Comparison of ENCODE assay signal across 1 cellular context in genomic region chr5:142600611-142601360, GRCh38.
TF ChIP-seq lines count a peak whose summit lies in the region.

No MANE protein-coding gene starts in this region.

TF ChIP-seq in HCT116, 20 proteins besides CTCF, POLR2A, EP300 and RAD21 (continued from another document):
- TF ChIP-seq, protein P1, sequence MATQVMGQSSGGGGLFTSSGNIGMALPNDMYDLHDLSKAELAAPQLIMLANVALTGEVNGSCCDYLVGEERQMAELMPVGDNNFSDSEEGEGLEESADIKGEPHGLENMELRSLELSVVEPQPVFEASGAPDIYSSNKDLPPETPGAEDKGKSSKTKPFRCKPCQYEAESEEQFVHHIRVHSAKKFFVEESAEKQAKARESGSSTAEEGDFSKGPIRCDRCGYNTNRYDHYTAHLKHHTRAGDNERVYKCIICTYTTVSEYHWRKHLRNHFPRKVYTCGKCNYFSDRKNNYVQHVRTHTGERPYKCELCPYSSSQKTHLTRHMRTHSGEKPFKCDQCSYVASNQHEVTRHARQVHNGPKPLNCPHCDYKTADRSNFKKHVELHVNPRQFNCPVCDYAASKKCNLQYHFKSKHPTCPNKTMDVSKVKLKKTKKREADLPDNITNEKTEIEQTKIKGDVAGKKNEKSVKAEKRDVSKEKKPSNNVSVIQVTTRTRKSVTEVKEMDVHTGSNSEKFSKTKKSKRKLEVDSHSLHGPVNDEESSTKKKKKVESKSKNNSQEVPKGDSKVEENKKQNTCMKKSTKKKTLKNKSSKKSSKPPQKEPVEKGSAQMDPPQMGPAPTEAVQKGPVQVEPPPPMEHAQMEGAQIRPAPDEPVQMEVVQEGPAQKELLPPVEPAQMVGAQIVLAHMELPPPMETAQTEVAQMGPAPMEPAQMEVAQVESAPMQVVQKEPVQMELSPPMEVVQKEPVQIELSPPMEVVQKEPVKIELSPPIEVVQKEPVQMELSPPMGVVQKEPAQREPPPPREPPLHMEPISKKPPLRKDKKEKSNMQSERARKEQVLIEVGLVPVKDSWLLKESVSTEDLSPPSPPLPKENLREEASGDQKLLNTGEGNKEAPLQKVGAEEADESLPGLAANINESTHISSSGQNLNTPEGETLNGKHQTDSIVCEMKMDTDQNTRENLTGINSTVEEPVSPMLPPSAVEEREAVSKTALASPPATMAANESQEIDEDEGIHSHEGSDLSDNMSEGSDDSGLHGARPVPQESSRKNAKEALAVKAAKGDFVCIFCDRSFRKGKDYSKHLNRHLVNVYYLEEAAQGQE (IDR thresholded peaks at IDR 0.05; ENCODE audit: low read depth), result no peak
- TF ChIP-seq ATF3 (IDR thresholded peaks at IDR 0.05), result no peak
- no peak for TF ChIP-seq EGR1 (IDR thresholded peaks at IDR 0.05; ENCODE audit: low read depth)
- no peak for TF ChIP-seq ZNF274 (IDR thresholded peaks at IDR 0.05; ENCODE audit: low read depth, low read length)
- TF ChIP-seq SP1 (IDR thresholded peaks at IDR 0.05; ENCODE audit: low read depth), result no peak
- no peak for TF ChIP-seq CBX3 (IDR thresholded peaks at IDR 0.05; ENCODE audit: low read depth)
- TF ChIP-seq, protein P2, sequence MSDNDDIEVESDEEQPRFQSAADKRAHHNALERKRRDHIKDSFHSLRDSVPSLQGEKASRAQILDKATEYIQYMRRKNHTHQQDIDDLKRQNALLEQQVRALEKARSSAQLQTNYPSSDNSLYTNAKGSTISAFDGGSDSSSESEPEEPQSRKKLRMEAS (IDR thresholded peaks at IDR 0.05), result no peak
- no peak for TF ChIP-seq ZFX (IDR thresholded peaks at IDR 0.05)
- TF ChIP-seq FOSL1 (IDR thresholded peaks at IDR 0.05; ENCODE audit: low read depth), result no peak
- no peak for TF ChIP-seq EZH2 (IDR thresholded peaks at IDR 0.05)
